18 cellular contexts compared by ENCODE assay signal in the genomic region with DNA sequence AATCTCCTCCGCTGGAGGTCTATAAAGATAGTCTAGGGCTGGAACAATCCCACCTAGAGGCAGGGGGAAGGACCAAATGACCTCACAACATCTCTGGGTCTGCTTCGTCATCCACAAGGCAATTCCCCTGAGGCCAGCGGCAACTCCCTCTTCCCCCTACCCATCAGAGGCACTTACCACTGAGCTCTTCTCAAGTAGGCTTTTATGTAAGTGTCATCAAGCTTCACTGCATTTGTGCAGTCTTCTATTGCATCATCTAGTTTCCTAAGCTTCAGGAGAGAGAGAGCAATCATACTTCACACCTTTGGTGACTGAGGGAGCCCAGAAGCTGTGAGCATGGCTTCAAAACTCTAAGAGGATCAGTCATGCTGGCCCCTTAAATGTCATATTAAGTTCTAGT. TPM values are rescaled to one million over a fixed set of nuclear protein-coding genes. Genes with fewer than 3 reads are reported as not detected.
A peak's percentile ranks its signal among the peaks of the same experiment; 100 is the strongest.
DNase-seq lines count a peak whose midpoint lies in the region; ATAC-seq and TF ChIP-seq lines count a peak whose summit lies in the region.
"Had no signal": no experiment of that assay in that cellular context is flagged by ENCODE, and none has a peak within 500 bp of the region (broad histone marks: within the 10 kb centered on the region; RNA-seq: fewer than 3 reads in every experiment).

No MANE protein-coding gene starts in this region.

- no peak overlapping the region for H2AK9ac ChIP-seq in IMR-90 (replicated peaks; ENCODE audit: low read depth, low read length, poor library complexity)

- H3K79me1 ChIP-seq in IMR-90 (ENCODE audit: low read depth in 1 of 2, low read length in 2 of 2): peaks cover 29 to 54% of the 10 kb centered on the region in 2 experiments

- no peak overlapping the region for H2BK120ac ChIP-seq in IMR-90 (ENCODE audit: low read depth, low read length)

- H3K4me1 ChIP-seq in IMR-90 (ENCODE audit: control insufficient read depth, insufficient read depth, low read length): peaks cover 2% of the 10 kb centered on the region; the same call in 1 of the 2 replicates
- no peaks in the 10 kb centered on the region for H3K4me1 ChIP-seq in thyroid gland
- H3K4me1 ChIP-seq: body of pancreas, parathyroid adenoma had no signal

- no peak overlapping the region for H4K8ac ChIP-seq in IMR-90 (ENCODE audit: low read depth in 2 of 2, low read length in 2 of 2)

- no peaks in the 10 kb centered on the region for H3K27me3 ChIP-seq in IMR-90 (ENCODE audit: control insufficient read depth, insufficient read depth, low read length)
- no peaks in the 10 kb centered on the region for H3K27me3 ChIP-seq in thyroid gland
- H3K27me3 ChIP-seq: body of pancreas, hepatocyte had no signal

- WGBS in IMR-90 (ENCODE audit: extremely low coverage in 2 of 2, insufficient read length in 1 of 2), 2 experiments: no CpG with 5 or more reads among the region's 3 CpGs
- 84 to 93% methylated on average over 3 of the region's 3 CpGs for WGBS in thyroid gland, 2 donors

- no peak overlapping the region for H3K56ac ChIP-seq in IMR-90 (ENCODE audit: extremely low read depth, insufficient read depth, low read length)

- DNase-seq in NCI-H510A (lab: John Stamatoyannopoulos, UW) (peak; percentile 11), NCI-H510A treated with DMSO at 0.1 percent for 48 hours (lab: John Stamatoyannopoulos, UW) (no peak), IMR-90 (no peak), mesenteric fat pad (ENCODE audit: low spot score) (peak; percentile 43), NCI-H2029 (lab: John Stamatoyannopoulos, UW) (no peak), NCI-H2196 treated with DMSO at 0.1 percent for 48 hours (lab: John Stamatoyannopoulos, UW; ENCODE audit: unreplicated experiment) (no peak), thyroid gland (no peak)
- DNase-seq: 8988T; activated CD4-positive, CD25-positive, alpha-beta regulatory T cell treated with anti-CD3 and anti-CD28 coated beads, Interleukin-2, amount 50 U/mL, for 72 hours; body of pancreas; C1 segment of cervical spinal cord; NCI-H1105 treated with DMSO at 0.1 percent for 48 hours; T-helper 1 cell had no signal

- POLR2A ChIA-PET in IMR-90 (lab: Charles Lee; ENCODE audit: unreplicated experiment): no interaction called here

- in situ Hi-C loops in IMR-90 (cut with MboI; ENCODE audit: low sequenced_read_pairs): no loop called here

- TF ChIP-seq POLR2A in IMR-90 (IDR thresholded peaks at IDR 0.05; ENCODE audit: low read depth, low read length) (no peak), thyroid gland (IDR thresholded peaks at IDR 0.05) (no peak)

- dilution Hi-C loops in IMR-90 (cut with HindIII; ENCODE audit: low sequenced_read_pairs, unreplicated experiment): no loop called here

- no peak overlapping the region for H3K4ac ChIP-seq in IMR-90 (ENCODE audit: low read depth, low read length)

- H2BK5ac ChIP-seq in IMR-90 (ENCODE audit: low read depth, low read length, poor library complexity, severe bottlenecking): no peak overlapping the region

- H4K91ac ChIP-seq in IMR-90 (ENCODE audit: insufficient read depth, low read depth, low read length): no peak overlapping the region

- H2AK5ac ChIP-seq in IMR-90 (ENCODE audit: low read depth, low read length): no peak overlapping the region

- no peak overlapping the region for H2AFZ ChIP-seq in IMR-90 (replicated peaks; ENCODE audit: low read length, poor library complexity)
- H2AFZ ChIP-seq: hepatocyte, parathyroid adenoma had no signal

- no peaks in the 10 kb centered on the region for H4K20me1 ChIP-seq in IMR-90 (ENCODE audit: insufficient read depth, low read length)

- BruUV-seq in IMR-90 (replicated peaks; lab: Mats Ljungman, UMichigan): no TSS peak

- H3K9me3 Mint-ChIP-seq in activated T-helper 17 cell treated with anti-CD3 and anti-CD28 coated beads, Interleukin-2, amount 50 U/mL, for 72 hours: no peaks in the 10 kb centered on the region
- H3K9me3 Mint-ChIP-seq: IgD-negative memory B cell had no signal

- H3K36me3 Mint-ChIP-seq in activated T-helper 17 cell treated with anti-CD3 and anti-CD28 coated beads, Interleukin-2, amount 50 U/mL, for 72 hours (ENCODE audit: low read depth): peaks cover 100% of the 10 kb centered on the region

- no peaks in the 10 kb centered on the region for H3K27me3 Mint-ChIP-seq in activated T-helper 17 cell treated with anti-CD3 and anti-CD28 coated beads, Interleukin-2, amount 50 U/mL, for 72 hours
- H3K27me3 Mint-ChIP-seq: IgD-negative memory B cell had no signal

- H3K9me3 ChIP-seq in IMR-90 (ENCODE audit: control insufficient read depth, insufficient read depth, low read length) (no peaks in the 10 kb centered on the region), thyroid gland (no peaks in the 10 kb centered on the region)
- H3K9me3 ChIP-seq: body of pancreas, thoracic aorta had no signal

- no peak overlapping the region for H3K14ac ChIP-seq in IMR-90 (replicated peaks; ENCODE audit: low read depth, low read length)

- no peak overlapping the region for H2BK20ac ChIP-seq in IMR-90 (ENCODE audit: low read depth, low read length)

- CTCF ChIA-PET in IMR-90 (lab: Yijun Ruan, JAX): interaction anchor here (0.6 kb wide), 1 partner anchor 47 kb away, joined by 4 read pairs; no protein-coding TSS in a partner anchor

- H3K9me1 ChIP-seq in IMR-90 (ENCODE audit: insufficient read depth, low read length): no peaks in the 10 kb centered on the region

- no peak for ATAC-seq in IMR-90 (ENCODE audit: low read depth)
- no peak for ATAC-seq in activated T-helper 17 cell treated with anti-CD3 and anti-CD28 coated beads, Interleukin-2, amount 50 U/mL, for 72 hours (replicated peaks)
- ATAC-seq: body of pancreas had no signal

- TF ChIP-seq RAD21 in IMR-90 (IDR thresholded peaks at IDR 0.05; ENCODE audit: low read length): no peak

- no peak for TF ChIP-seq CTCF in IMR-90 (conservative IDR thresholded peaks at IDR 0.05; ENCODE audit: low read depth, low read length)
- TF ChIP-seq CTCF in thyroid gland (IDR thresholded peaks at IDR 0.05): no peak

- no peak overlapping the region for H2BK15ac ChIP-seq in IMR-90 (ENCODE audit: low read depth, low read length)

- H3K36me3 ChIP-seq in IMR-90 (ENCODE audit: control insufficient read depth, insufficient read depth, low read length) (peaks cover 59% of the 10 kb centered on the region), thyroid gland (peaks cover 64 to 75% of the 10 kb centered on the region in 2 donors)

- intact Hi-C loops in IMR-90 (cut with micrococcal nuclease): no loop called here
- intact Hi-C loops in thyroid gland (cut with DNase I): no loop called here

- H3K4me2 ChIP-seq in IMR-90 (ENCODE audit: low read depth, low read length): no peak overlapping the region
- H3K4me2 ChIP-seq: hepatocyte had no signal

- no peak overlapping the region for H3K4me3 Mint-ChIP-seq in activated T-helper 17 cell treated with anti-CD3 and anti-CD28 coated beads, Interleukin-2, amount 50 U/mL, for 72 hours
- H3K4me3 Mint-ChIP-seq: IgD-negative memory B cell had no signal

- H3K27ac ChIP-seq in IMR-90 (ENCODE audit: insufficient read depth, low read length): no peak overlapping the region
- no peak overlapping the region for H3K27ac ChIP-seq in thyroid gland
- H3K27ac ChIP-seq: body of pancreas, hepatocyte, parathyroid adenoma, thoracic aorta had no signal

- H3K23ac ChIP-seq in IMR-90 (ENCODE audit: low read depth, low read length): no peak overlapping the region

- H3K4me3 ChIP-seq in IMR-90 (ENCODE audit: insufficient read depth, low read depth, low read length) (no peak overlapping the region), thyroid gland (replicated peaks in 1 of 3) (no peak overlapping the region)
- H3K4me3 ChIP-seq: body of pancreas, hepatocyte, thoracic aorta had no signal

- no peaks in the 10 kb centered on the region for H3K4me1 Mint-ChIP-seq in activated T-helper 17 cell treated with anti-CD3 and anti-CD28 coated beads, Interleukin-2, amount 50 U/mL, for 72 hours

- H3K9ac ChIP-seq in IMR-90 (ENCODE audit: low read depth, low read length): no peak overlapping the region
- H3K9ac ChIP-seq: parathyroid adenoma had no signal

- no peak overlapping the region for H3K18ac ChIP-seq in IMR-90 (ENCODE audit: low read depth, low read length)

- no peak overlapping the region for H4K5ac ChIP-seq in IMR-90 (ENCODE audit: low read depth, low read length)

- H3K27ac Mint-ChIP-seq in activated T-helper 17 cell treated with anti-CD3 and anti-CD28 coated beads, Interleukin-2, amount 50 U/mL, for 72 hours: peak overlapping the region; percentile 34
- H3K27ac Mint-ChIP-seq: IgD-negative memory B cell had no signal

TF ChIP-seq in IMR-90, 13 proteins besides CTCF, POLR2A, EP300 and RAD21 (continues in another document):
- TF ChIP-seq BHLHE40 (IDR thresholded peaks at IDR 0.05; ENCODE audit: low read depth, low read length): no peak

RNA-seq across cellular contexts. Expression of a gene that starts 21.0 kb away (rescaled TPM):
- total RNA-seq in IMR-90 (2012; rRNA removed) (45.5 and 50.3 TPM in 2 replicates), mesenteric fat pad (84.0 TPM), thyroid gland (10 to 100 TPM; 41.8 to 65.2 (median 53.8) TPM)
- 46.4 and 56.5 TPM in 2 replicates for polyA plus RNA-seq in IMR-90 (2012; rRNA removed)
- 41.3 and 45.2 TPM in 2 replicates for polyA plus RNA-seq in IMR-90 (2012; cell fraction: cytosol; rRNA removed)
- polyA plus RNA-seq in IMR-90 (2012; cell fraction: nucleus; rRNA removed; ENCODE audit: low replicate concordance): 22.1 and 29.8 TPM in 2 replicates
- 10 to 100 TPM; 51.4 to 82.9 TPM for total RNA-seq in activated T-helper 17 cell treated with anti-CD3 and anti-CD28 coated beads, Interleukin-2, amount 50 U/mL, for 72 hours

RNA-seq across cellular contexts. Expression of a gene that starts 29.6 kb away (rescaled TPM):
- 71.7 and 76.9 TPM in 2 replicates for total RNA-seq in IMR-90 (2012; rRNA removed)
- polyA plus RNA-seq in IMR-90 (2012; rRNA removed): 42.3 and 49.3 TPM in 2 replicates
- 12.0 and 27.7 TPM in 2 replicates for polyA plus RNA-seq in IMR-90 (2012; cell fraction: cytosol; rRNA removed)
- 7.6 and 30.8 TPM in 2 replicates for polyA plus RNA-seq in IMR-90 (2012; cell fraction: nucleus; rRNA removed; ENCODE audit: low replicate concordance)
- total RNA-seq in activated T-helper 17 cell treated with anti-CD3 and anti-CD28 coated beads, Interleukin-2, amount 50 U/mL, for 72 hours: 100 to 1,000 TPM in 1 of 2 donors, 10 to 100 TPM in 1; 79.5 to 118 TPM
- total RNA-seq in mesenteric fat pad: 74.8 TPM
- 10 to 100 TPM; 62.6 to 84.0 (median 65.6) TPM for total RNA-seq in thyroid gland

RNA-seq across cellular contexts. Expression of a gene that starts 32.2 kb away (rescaled TPM):
- total RNA-seq in IMR-90 (2012; rRNA removed): 20.8 and 25.6 TPM in 2 replicates
- 51.8 and 55.1 TPM in 2 replicates for polyA plus RNA-seq in IMR-90 (2012; rRNA removed)
- 41.4 and 62.6 TPM in 2 replicates for polyA plus RNA-seq in IMR-90 (2012; cell fraction: cytosol; rRNA removed)
- 48.8 and 49.1 TPM in 2 replicates for polyA plus RNA-seq in IMR-90 (2012; cell fraction: nucleus; rRNA removed; ENCODE audit: low replicate concordance)
- total RNA-seq in activated T-helper 17 cell treated with anti-CD3 and anti-CD28 coated beads, Interleukin-2, amount 50 U/mL, for 72 hours: 10 to 100 TPM; 12.0 to 14.9 TPM
- 30.9 TPM for total RNA-seq in mesenteric fat pad
- 10 to 100 TPM; 23.6 to 34.6 (median 26.6) TPM for total RNA-seq in thyroid gland

RNA-seq across cellular contexts. Expression of a gene that starts 57.2 kb away (rescaled TPM):
- total RNA-seq in IMR-90 (2012; rRNA removed): 0.54 and 0.56 TPM in 2 replicates
- 0.37 and 0.38 TPM in 2 replicates for polyA plus RNA-seq in IMR-90 (2012; rRNA removed)
- polyA plus RNA-seq in IMR-90 (2012; cell fraction: cytosol; rRNA removed): 0.13 and 0.24 TPM in 2 replicates
- polyA plus RNA-seq in IMR-90 (2012; cell fraction: nucleus; rRNA removed; ENCODE audit: low replicate concordance): 0.51 and 0.54 TPM in 2 replicates
- total RNA-seq in activated T-helper 17 cell treated with anti-CD3 and anti-CD28 coated beads, Interleukin-2, amount 50 U/mL, for 72 hours: under 1 TPM; 0.63 to 0.93 TPM
- 0.48 TPM for total RNA-seq in mesenteric fat pad
- 1 to 10 TPM; 3.0 to 8.2 (median 3.8) TPM for total RNA-seq in thyroid gland

Comparison
In these comparisons a context has a peak if more than half of its experiments do, and no peak if none do; other contexts are left out.
1. DNase-seq: peak in NCI-H510A (single experiment) and mesenteric fat pad (single experiment); none in NCI-H510A treated with DMSO at 0.1 percent for 48 hours (single experiment), IMR-90 (single experiment), NCI-H2029 (single experiment), NCI-H2196 treated with DMSO at 0.1 percent for 48 hours (single experiment) and thyroid gland (0 of 2).